In genomic region chr12:75558262-75558661, GRCh38 we compare ENCODE assay signal across 25 cellular contexts.
"Had no signal": no experiment of that assay in that cellular context is flagged by ENCODE, and none has a peak within 500 bp of the region (broad histone marks: within the 10 kb centered on the region; RNA-seq: fewer than 3 reads in every experiment).

No MANE protein-coding gene starts in this region.

- H3K36me3 Mint-ChIP-seq: memory B cell; naive thymus-derived CD4-positive, alpha-beta T cell; stimulated activated memory B cell treated with anti-CD40 and anti-IgM and Interleukin-4, amounts not matched to agents 10 μg/mL and 1 μg/mL and 100 μg/mL, for 72 hours had no signal

- H3K9me3 ChIP-seq: gastrocnemius medialis, left lung, lower lobe of right lung, pancreas, prostate gland, spleen, thoracic aorta, transverse colon had no signal

- DNase-seq: central memory CD4-positive, alpha-beta T cell; cortex of kidney; effector memory CD4-positive, alpha-beta T cell; gastrocnemius medialis; islet precursor cell; left lung; lower lobe of right lung; midbrain; naive thymus-derived CD4-positive, alpha-beta T cell; occipital lobe; pancreas; spleen; stimulated activated CD4-positive, alpha-beta T cell treated with anti-CD3 and anti-CD28 coated beads, Interleukin-15, amount 100 ng/mL, for 24 hours; stimulated activated CD4-positive, alpha-beta T cell treated with anti-CD3 and anti-CD28 coated beads, Interleukin-1b, Interleukin-23, amount 100 ng/mL, for 48 hours; stimulated activated CD4-positive, alpha-beta T cell treated with anti-CD3 and anti-CD28 coated beads, Interleukin-4, amount 100 ng/mL, for 24 hours; transverse colon had no signal

- H3K27ac Mint-ChIP-seq: memory B cell; naive thymus-derived CD4-positive, alpha-beta T cell; stimulated activated memory B cell treated with anti-CD40 and anti-IgM and Interleukin-4, amounts not matched to agents 10 μg/mL and 1 μg/mL and 100 μg/mL, for 72 hours; stimulated activated naive CD8-positive, alpha-beta T cell treated with anti-CD3 and anti-CD28 coated beads, Interleukin-15, Interleukin-2, amounts not matched to agents 100 ng/mL and 50 ng/mL, for 24 hours had no signal

- H3K4me3 ChIP-seq: gastrocnemius medialis, left lung, lower lobe of right lung, pancreas, prostate gland, spleen, thoracic aorta, transverse colon had no signal

- ATAC-seq: esophagus mucosa; gastrocnemius medialis; left lung; lower lobe of right lung; naive thymus-derived CD4-positive, alpha-beta T cell; pancreas; sciatic nerve; stimulated activated memory B cell treated with anti-CD40 and anti-IgM and Interleukin-4, amounts not matched to agents 10 μg/mL and 1 μg/mL and 100 μg/mL, for 72 hours had no signal

- H3K4me1 Mint-ChIP-seq: memory B cell; naive thymus-derived CD4-positive, alpha-beta T cell; stimulated activated memory B cell treated with anti-CD40 and anti-IgM and Interleukin-4, amounts not matched to agents 10 μg/mL and 1 μg/mL and 100 μg/mL, for 72 hours had no signal

- H3K4me3 Mint-ChIP-seq: memory B cell; naive thymus-derived CD4-positive, alpha-beta T cell; neural crest cell; stimulated activated memory B cell treated with anti-CD40 and anti-IgM and Interleukin-4, amounts not matched to agents 10 μg/mL and 1 μg/mL and 100 μg/mL, for 72 hours; stimulated activated naive CD8-positive, alpha-beta T cell treated with anti-CD3 and anti-CD28 coated beads, Interleukin-15, Interleukin-2, amounts not matched to agents 100 ng/mL and 50 ng/mL, for 24 hours had no signal

- H3K4me1 ChIP-seq: gastrocnemius medialis, pancreas, prostate gland had no signal

- H3K36me3 ChIP-seq: gastrocnemius medialis, left lung, lower lobe of right lung, pancreas, prostate gland, spleen, thoracic aorta, transverse colon had no signal

- FAIRE-seq: endometrium, pancreas had no signal

- H3K27me3 ChIP-seq: gastrocnemius medialis, left lung, pancreas, transverse colon had no signal

- H3K27ac ChIP-seq: gastrocnemius medialis, left lung, lower lobe of right lung, pancreas, prostate gland, spleen, thoracic aorta, transverse colon had no signal

- H3K9me3 Mint-ChIP-seq: memory B cell; naive thymus-derived CD4-positive, alpha-beta T cell; neural crest cell; stimulated activated memory B cell treated with anti-CD40 and anti-IgM and Interleukin-4, amounts not matched to agents 10 μg/mL and 1 μg/mL and 100 μg/mL, for 72 hours; stimulated activated naive CD8-positive, alpha-beta T cell treated with anti-CD3 and anti-CD28 coated beads, Interleukin-15, Interleukin-2, amounts not matched to agents 100 ng/mL and 50 ng/mL, for 24 hours had no signal
